ENCODE assay signal across 18 cellular contexts in genomic region chr12:11804130-11804529, GRCh38.
DNase-seq lines count a peak whose midpoint lies in the region; ATAC-seq and TF ChIP-seq lines count a peak whose summit lies in the region.
"Had no signal": no experiment of that assay in that cellular context is flagged by ENCODE, and none has a peak within 500 bp of the region (broad histone marks: within the 10 kb centered on the region; RNA-seq: fewer than 3 reads in every experiment).

No MANE protein-coding gene starts in this region.

- no peak for DNase-seq in DND-41
- DNase-seq in activated T-helper 1 cell treated with anti-CD3 and anti-CD28 coated beads, Interleukin-12 subunit alpha, Interleukin-12 subunit beta, Interleukin-2, Interleukin-4 antibody, amounts not matched to agents 30 ng/mL and 10 ng/mL and 1 ng/mL, durations not matched to agents 14 hours and 24 hours and 36 hours (ENCODE audit: low spot score), result no peak
- no peak for DNase-seq in NCI-H1436 (lab: John Stamatoyannopoulos, UW)
- no peak for DNase-seq in NAMALWA (ENCODE audit: low spot score)
- DNase-seq: DMS153, GOT3, NCI-H1417, NCI-H2029, NCI-H2227 treated with DMSO at 0.1 percent for 48 hours, NCI-H526, PC-9, SK-N-SH, T-helper 1 cell had no signal

- H3K4me3 ChIP-seq in DND-41 (ENCODE audit: low read depth in 1 of 2, low read length in 2 of 2) (no peak overlapping the region), HEK293 (ENCODE audit: low read depth, low read length) (no peak overlapping the region), neutrophil (ENCODE audit: low read depth in 1 of 2, low read length in 1 of 2) (no peak overlapping the region)
- H3K4me3 ChIP-seq: BLaER1 treated with 17β-estradiol and CSF1 and Interleukin-3, amounts not matched to agents 10 nM and 100 nM; K562; PC-9 had no signal

- CTCF ChIA-PET in HEK293 (lab: Yijun Ruan, JAX), result interaction anchor here (1.2 kb wide), 1 partner anchor 61 kb away, joined by 3 read pairs; no protein-coding TSS in a partner anchor

- H3K4me3 Mint-ChIP-seq in activated T-helper 1 cell treated with anti-CD3 and anti-CD28 coated beads, Interleukin-12 subunit alpha, Interleukin-12 subunit beta, Interleukin-2, Interleukin-4 antibody, amounts not matched to agents 30 ng/mL and 10 ng/mL and 1 ng/mL, durations not matched to agents 14 hours and 24 hours and 36 hours, result no peak overlapping the region

- peak overlapping the region; percentile 33 for H3K27ac Mint-ChIP-seq in activated T-helper 1 cell treated with anti-CD3 and anti-CD28 coated beads, Interleukin-12 subunit alpha, Interleukin-12 subunit beta, Interleukin-2, Interleukin-4 antibody, amounts not matched to agents 30 ng/mL and 10 ng/mL and 1 ng/mL, durations not matched to agents 14 hours and 24 hours and 36 hours

- POLR2A ChIA-PET in HEK293 (lab: Yijun Ruan, JAX), result no interaction called here

- intact Hi-C loops in activated T-helper 1 cell treated with anti-CD3 and anti-CD28 coated beads, Interleukin-12 subunit alpha, Interleukin-12 subunit beta, Interleukin-2, Interleukin-4 antibody, amounts not matched to agents 30 ng/mL and 10 ng/mL and 1 ng/mL, durations not matched to agents 14 hours and 24 hours and 36 hours (cut with micrococcal nuclease), result no loop called here

- peaks cover 95% of the 10 kb centered on the region for H3K79me2 ChIP-seq in DND-41 (ENCODE audit: insufficient read depth, low read length)

- H3K27me3 ChIP-seq in DND-41 (ENCODE audit: insufficient read depth, low read length, poor library complexity), result no peaks in the 10 kb centered on the region
- no peaks in the 10 kb centered on the region for H3K27me3 ChIP-seq in neutrophil
- H3K27me3 ChIP-seq: BLaER1 treated with 17β-estradiol and CSF1 and Interleukin-3, amounts not matched to agents 10 nM and 100 nM had no signal

- H2AFZ ChIP-seq in DND-41 (ENCODE audit: low read depth, low read length), result no peak overlapping the region
- H2AFZ ChIP-seq: PC-9 had no signal

- peaks cover 67% of the 10 kb centered on the region for H3K36me3 Mint-ChIP-seq in activated T-helper 1 cell treated with anti-CD3 and anti-CD28 coated beads, Interleukin-12 subunit alpha, Interleukin-12 subunit beta, Interleukin-2, Interleukin-4 antibody, amounts not matched to agents 30 ng/mL and 10 ng/mL and 1 ng/mL, durations not matched to agents 14 hours and 24 hours and 36 hours (ENCODE audit: low read depth)

- no peak for ATAC-seq in DND-41 (ENCODE audit: insufficient read depth, low read depth)
- ATAC-seq in HG03159 (IDR thresholded peaks at IDR 0.05; ENCODE audit: unreplicated experiment), result no peak
- ATAC-seq: K562 had no signal

- H3K4me1 Mint-ChIP-seq in activated T-helper 1 cell treated with anti-CD3 and anti-CD28 coated beads, Interleukin-12 subunit alpha, Interleukin-12 subunit beta, Interleukin-2, Interleukin-4 antibody, amounts not matched to agents 30 ng/mL and 10 ng/mL and 1 ng/mL, durations not matched to agents 14 hours and 24 hours and 36 hours (ENCODE audit: low read depth), result peaks cover 86% of the 10 kb centered on the region

- H3K9me3 ChIP-seq in DND-41 (ENCODE audit: insufficient read depth, low read length, severe bottlenecking) (no peaks in the 10 kb centered on the region), HEK293 (ENCODE audit: control insufficient read depth, insufficient read depth, low read depth, low read length) (no peaks in the 10 kb centered on the region), neutrophil (no peaks in the 10 kb centered on the region)
- H3K9me3 ChIP-seq: SK-N-SH had no signal

- H3K4me1 ChIP-seq in DND-41 (ENCODE audit: insufficient read depth, low read length) (peaks cover 90% of the 10 kb centered on the region), HEK293 (ENCODE audit: control insufficient read depth, insufficient read depth, low read length) (no peaks in the 10 kb centered on the region), neutrophil (ENCODE audit: control insufficient read depth in 1 of 2, insufficient read depth in 1 of 2, low read depth in 1 of 2, low read length in 1 of 2) (peaks cover 54 to 63% of the 10 kb centered on the region in 2 experiments)

- peaks cover 16% of the 10 kb centered on the region for H3K36me3 ChIP-seq in DND-41 (ENCODE audit: insufficient read depth, low read length)
- H3K36me3 ChIP-seq in HEK293 (ENCODE audit: control insufficient read depth in 2 of 2, insufficient read depth in 1 of 2, low read length in 2 of 2), result no peaks in the 10 kb centered on the region
- no peaks in the 10 kb centered on the region for H3K36me3 ChIP-seq in neutrophil

- no peaks in the 10 kb centered on the region for H3K27me3 Mint-ChIP-seq in activated T-helper 1 cell treated with anti-CD3 and anti-CD28 coated beads, Interleukin-12 subunit alpha, Interleukin-12 subunit beta, Interleukin-2, Interleukin-4 antibody, amounts not matched to agents 30 ng/mL and 10 ng/mL and 1 ng/mL, durations not matched to agents 14 hours and 24 hours and 36 hours (ENCODE audit: insufficient read depth)

- H3K27ac ChIP-seq in DND-41 (ENCODE audit: low read length) (peak overlapping the region; percentile 65), HEK293 (ENCODE audit: extremely low read depth, low read depth, low read length) (no peak overlapping the region), neutrophil (peak overlapping the region; percentile 48)
- H3K27ac ChIP-seq: PC-9 had no signal

- H3K9me3 Mint-ChIP-seq in activated T-helper 1 cell treated with anti-CD3 and anti-CD28 coated beads, Interleukin-12 subunit alpha, Interleukin-12 subunit beta, Interleukin-2, Interleukin-4 antibody, amounts not matched to agents 30 ng/mL and 10 ng/mL and 1 ng/mL, durations not matched to agents 14 hours and 24 hours and 36 hours, result peaks cover 3% of the 10 kb centered on the region

- H3K9ac ChIP-seq in DND-41 (ENCODE audit: low read depth, low read length), result no peak overlapping the region
- H3K9ac ChIP-seq: BLaER1 treated with 17β-estradiol and CSF1 and Interleukin-3, amounts not matched to agents 10 nM and 100 nM; SK-N-SH had no signal

- H4K20me1 ChIP-seq in DND-41 (ENCODE audit: insufficient read depth, low read length), result no peaks in the 10 kb centered on the region

- TF ChIP-seq CTCF in DND-41 (IDR thresholded peaks at IDR 0.05; ENCODE audit: borderline replicate concordance, extremely low read depth, low read length, poor library complexity, severe bottlenecking) (no peak), HEK293 (tag by site-specific recombination; IDR thresholded peaks at IDR 0.05) (no peak), neutrophil (IDR thresholded peaks at IDR 0.05) (no peak)

- no peak overlapping the region for H3K4me2 ChIP-seq in DND-41 (ENCODE audit: insufficient read depth, low read length)
- H3K4me2 ChIP-seq: PC-9, SK-N-SH had no signal

TF ChIP-seq in HEK293, 187 proteins besides CTCF, POLR2A, EP300 and RAD21:
- TF ChIP-seq ZNF114 (tag by site-specific recombination; IDR thresholded peaks at IDR 0.05) (no peak), ZNF623 (tag by site-specific recombination; IDR thresholded peaks at IDR 0.05) (peak; percentile 60; the same call in 1 of the 2 replicates)
